In the genomic region with DNA sequence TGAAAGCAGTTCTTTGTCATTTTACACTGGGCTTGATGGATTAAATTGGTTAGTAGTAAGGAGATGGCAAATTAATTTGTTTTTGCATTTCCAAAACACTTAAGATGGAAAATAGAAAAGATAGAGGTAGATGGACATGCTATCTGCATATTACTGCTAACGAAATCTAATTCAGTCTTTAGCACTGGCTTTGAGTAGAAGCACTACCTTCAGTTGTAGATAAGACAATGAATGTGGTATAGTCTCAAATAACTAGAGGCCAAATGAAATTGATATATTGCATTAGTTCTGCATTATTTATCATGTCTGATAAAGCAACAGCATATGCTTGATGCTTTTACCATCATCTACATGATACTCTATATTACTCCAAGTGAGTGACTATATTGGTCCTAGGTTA, we compare ENCODE assay signal across 2 cellular contexts.
TF ChIP-seq lines count a peak whose summit lies in the region.

No MANE protein-coding gene starts in this region.

TF ChIP-seq in SK-N-SH, 30 proteins besides CTCF, POLR2A, EP300 and RAD21 (continued from another document):
- TF ChIP-seq FOXM1 (IDR thresholded peaks at IDR 0.05; ENCODE audit: low read depth) (no peak), RFX5 (IDR thresholded peaks at IDR 0.05; ENCODE audit: low read length) (no peak)
- TF ChIP-seq, protein P1, sequence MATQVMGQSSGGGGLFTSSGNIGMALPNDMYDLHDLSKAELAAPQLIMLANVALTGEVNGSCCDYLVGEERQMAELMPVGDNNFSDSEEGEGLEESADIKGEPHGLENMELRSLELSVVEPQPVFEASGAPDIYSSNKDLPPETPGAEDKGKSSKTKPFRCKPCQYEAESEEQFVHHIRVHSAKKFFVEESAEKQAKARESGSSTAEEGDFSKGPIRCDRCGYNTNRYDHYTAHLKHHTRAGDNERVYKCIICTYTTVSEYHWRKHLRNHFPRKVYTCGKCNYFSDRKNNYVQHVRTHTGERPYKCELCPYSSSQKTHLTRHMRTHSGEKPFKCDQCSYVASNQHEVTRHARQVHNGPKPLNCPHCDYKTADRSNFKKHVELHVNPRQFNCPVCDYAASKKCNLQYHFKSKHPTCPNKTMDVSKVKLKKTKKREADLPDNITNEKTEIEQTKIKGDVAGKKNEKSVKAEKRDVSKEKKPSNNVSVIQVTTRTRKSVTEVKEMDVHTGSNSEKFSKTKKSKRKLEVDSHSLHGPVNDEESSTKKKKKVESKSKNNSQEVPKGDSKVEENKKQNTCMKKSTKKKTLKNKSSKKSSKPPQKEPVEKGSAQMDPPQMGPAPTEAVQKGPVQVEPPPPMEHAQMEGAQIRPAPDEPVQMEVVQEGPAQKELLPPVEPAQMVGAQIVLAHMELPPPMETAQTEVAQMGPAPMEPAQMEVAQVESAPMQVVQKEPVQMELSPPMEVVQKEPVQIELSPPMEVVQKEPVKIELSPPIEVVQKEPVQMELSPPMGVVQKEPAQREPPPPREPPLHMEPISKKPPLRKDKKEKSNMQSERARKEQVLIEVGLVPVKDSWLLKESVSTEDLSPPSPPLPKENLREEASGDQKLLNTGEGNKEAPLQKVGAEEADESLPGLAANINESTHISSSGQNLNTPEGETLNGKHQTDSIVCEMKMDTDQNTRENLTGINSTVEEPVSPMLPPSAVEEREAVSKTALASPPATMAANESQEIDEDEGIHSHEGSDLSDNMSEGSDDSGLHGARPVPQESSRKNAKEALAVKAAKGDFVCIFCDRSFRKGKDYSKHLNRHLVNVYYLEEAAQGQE (IDR thresholded peaks at IDR 0.05; ENCODE audit: low read depth, low read length) = no peak

TF ChIP-seq in SK-N-SH treated with all-trans-retinoic acid at 6 μM for 48 hours, 23 proteins besides CTCF, POLR2A, EP300 and RAD21 (continued from another document):
- TF ChIP-seq, protein P2, sequence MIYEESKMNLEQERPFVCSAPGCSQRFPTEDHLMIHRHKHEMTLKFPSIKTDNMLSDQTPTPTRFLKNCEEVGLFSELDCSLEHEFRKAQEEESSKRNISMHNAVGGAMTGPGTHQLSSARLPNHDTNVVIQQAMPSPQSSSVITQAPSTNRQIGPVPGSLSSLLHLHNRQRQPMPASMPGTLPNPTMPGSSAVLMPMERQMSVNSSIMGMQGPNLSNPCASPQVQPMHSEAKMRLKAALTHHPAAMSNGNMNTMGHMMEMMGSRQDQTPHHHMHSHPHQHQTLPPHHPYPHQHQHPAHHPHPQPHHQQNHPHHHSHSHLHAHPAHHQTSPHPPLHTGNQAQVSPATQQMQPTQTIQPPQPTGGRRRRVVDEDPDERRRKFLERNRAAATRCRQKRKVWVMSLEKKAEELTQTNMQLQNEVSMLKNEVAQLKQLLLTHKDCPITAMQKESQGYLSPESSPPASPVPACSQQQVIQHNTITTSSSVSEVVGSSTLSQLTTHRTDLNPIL (CRISPR knock-in tag; IDR thresholded peaks at IDR 0.05; ENCODE audit: low read depth) = no peak
- TF ChIP-seq, protein P3, sequence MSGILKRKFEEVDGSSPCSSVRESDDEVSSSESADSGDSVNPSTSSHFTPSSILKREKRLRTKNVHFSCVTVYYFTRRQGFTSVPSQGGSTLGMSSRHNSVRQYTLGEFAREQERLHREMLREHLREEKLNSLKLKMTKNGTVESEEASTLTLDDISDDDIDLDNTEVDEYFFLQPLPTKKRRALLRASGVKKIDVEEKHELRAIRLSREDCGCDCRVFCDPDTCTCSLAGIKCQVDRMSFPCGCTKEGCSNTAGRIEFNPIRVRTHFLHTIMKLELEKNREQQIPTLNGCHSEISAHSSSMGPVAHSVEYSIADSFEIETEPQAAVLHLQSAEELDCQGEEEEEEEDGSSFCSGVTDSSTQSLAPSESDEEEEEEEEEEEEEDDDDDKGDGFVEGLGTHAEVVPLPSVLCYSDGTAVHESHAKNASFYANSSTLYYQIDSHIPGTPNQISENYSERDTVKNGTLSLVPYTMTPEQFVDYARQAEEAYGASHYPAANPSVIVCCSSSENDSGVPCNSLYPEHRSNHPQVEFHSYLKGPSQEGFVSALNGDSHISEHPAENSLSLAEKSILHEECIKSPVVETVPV (CRISPR knock-in tag; IDR thresholded peaks at IDR 0.05) = no peak
- TF ChIP-seq ZFP3 (CRISPR knock-in tag; IDR thresholded peaks at IDR 0.05) (no peak), BACH2 (CRISPR knock-in tag; IDR thresholded peaks at IDR 0.05; ENCODE audit: borderline replicate concordance) (no peak)
